Comparison of ENCODE assay signal across 18 cellular contexts in the genomic region with DNA sequence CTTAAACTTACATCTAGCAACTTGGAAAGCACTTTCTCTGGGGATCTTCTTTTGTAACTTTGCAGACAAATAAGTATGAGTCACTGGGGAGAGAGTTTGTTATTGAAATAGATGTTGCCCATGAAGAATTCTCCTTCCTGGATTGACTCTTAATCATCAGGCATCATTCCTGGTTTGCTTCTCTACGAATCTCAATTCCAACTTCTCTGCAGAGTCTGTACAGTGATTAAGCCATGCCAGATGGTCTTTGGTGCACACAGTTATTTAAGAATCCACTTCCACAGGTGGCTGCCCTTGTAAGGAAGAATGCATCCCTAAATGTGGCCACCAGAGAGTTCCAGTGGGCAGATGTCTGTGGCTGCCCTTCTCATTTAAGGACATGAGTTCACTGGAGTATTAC. TPM values are rescaled to one million over a fixed set of nuclear protein-coding genes. Genes with fewer than 3 reads are reported as not detected.
A peak's percentile ranks its signal among the peaks of the same experiment; 100 is the strongest.
DNase-seq lines count a peak whose midpoint lies in the region; ATAC-seq and TF ChIP-seq lines count a peak whose summit lies in the region.
"Had no signal": no experiment of that assay in that cellular context is flagged by ENCODE, and none has a peak within 500 bp of the region (broad histone marks: within the 10 kb centered on the region; RNA-seq: fewer than 3 reads in every experiment).

No MANE protein-coding gene starts in this region.

- TF ChIP-seq CTCF in choroid plexus epithelial cell (conservative IDR thresholded peaks at IDR 0.05; ENCODE audit: low read depth, low read length): no peak

- no peak for ATAC-seq in activated naive CD8-positive, alpha-beta T cell treated with anti-CD3 and anti-CD28 coated beads, Interleukin-2, amount 50 U/mL, for 24 hours
- ATAC-seq: activated CD8-positive, alpha-beta T cell treated with anti-CD3 and anti-CD28 coated beads for 36 hours; natural killer cell treated with Interleukin-12 subunit alpha and Interleukin-12 subunit beta and Interleukin-15 and Interleukin-18, amount 100 ng/mL, for 72 hours had no signal

- no peaks in the 10 kb centered on the region for H3K4me1 Mint-ChIP-seq in activated naive CD8-positive, alpha-beta T cell treated with anti-CD3 and anti-CD28 coated beads, Interleukin-2, amount 50 U/mL, for 24 hours

- DNase-seq in EH (ENCODE audit: low read depth) (peak; percentile 57), M059J (ENCODE audit: low read depth) (peak; percentile 26), choroid plexus epithelial cell (ENCODE audit: low read depth) (peak; percentile 45), myocyte (ENCODE audit: low read depth) (peak; percentile 96), iPS-NIHi7 (ENCODE audit: extremely low spot score) (no peak), T-helper 1 cell (no peak), C1 segment of cervical spinal cord (lab: John Stamatoyannopoulos, UW) (no peak)
- DNase-seq in activated naive CD8-positive, alpha-beta T cell treated with anti-CD3 and anti-CD28 coated beads, Interleukin-2, amount 50 U/mL, for 24 hours: no peak
- DNase-seq: activated CD8-positive, alpha-beta T cell treated with anti-CD3 and anti-CD28 coated beads for 36 hours; BE2C; colonic mucosa; DMS 273 treated with DMSO at 0.1 percent for 48 hours; Karpas-422; NCI-H146; NCI-H446 treated with DMSO at 0.1 percent for 48 hours had no signal

- H3K4me3 Mint-ChIP-seq in activated naive CD8-positive, alpha-beta T cell treated with anti-CD3 and anti-CD28 coated beads, Interleukin-2, amount 50 U/mL, for 24 hours: no peak overlapping the region
- H3K4me3 Mint-ChIP-seq: activated CD8-positive, alpha-beta T cell treated with anti-CD3 and anti-CD28 coated beads for 36 hours; natural killer cell treated with Interleukin-12 subunit alpha and Interleukin-12 subunit beta and Interleukin-15 and Interleukin-18, amount 100 ng/mL, for 72 hours had no signal

- H3K9me3 Mint-ChIP-seq in activated naive CD8-positive, alpha-beta T cell treated with anti-CD3 and anti-CD28 coated beads, Interleukin-2, amount 50 U/mL, for 24 hours: no peaks in the 10 kb centered on the region
- H3K9me3 Mint-ChIP-seq: activated CD8-positive, alpha-beta T cell treated with anti-CD3 and anti-CD28 coated beads for 36 hours; natural killer cell treated with Interleukin-12 subunit alpha and Interleukin-12 subunit beta and Interleukin-15 and Interleukin-18, amount 100 ng/mL, for 72 hours had no signal

- no peaks in the 10 kb centered on the region for H3K36me3 Mint-ChIP-seq in activated naive CD8-positive, alpha-beta T cell treated with anti-CD3 and anti-CD28 coated beads, Interleukin-2, amount 50 U/mL, for 24 hours (ENCODE audit: low read depth)
- H3K36me3 Mint-ChIP-seq: natural killer cell treated with Interleukin-12 subunit alpha and Interleukin-12 subunit beta and Interleukin-15 and Interleukin-18, amount 100 ng/mL, for 72 hours had no signal

- H3K27ac Mint-ChIP-seq in activated naive CD8-positive, alpha-beta T cell treated with anti-CD3 and anti-CD28 coated beads, Interleukin-2, amount 50 U/mL, for 24 hours: no peak overlapping the region
- H3K27ac Mint-ChIP-seq: activated CD8-positive, alpha-beta T cell treated with anti-CD3 and anti-CD28 coated beads for 36 hours; natural killer cell treated with Interleukin-12 subunit alpha and Interleukin-12 subunit beta and Interleukin-15 and Interleukin-18, amount 100 ng/mL, for 72 hours had no signal

- H3K27me3 Mint-ChIP-seq in activated naive CD8-positive, alpha-beta T cell treated with anti-CD3 and anti-CD28 coated beads, Interleukin-2, amount 50 U/mL, for 24 hours: no peaks in the 10 kb centered on the region

- no peak overlapping the region for H3K4me3 ChIP-seq in choroid plexus epithelial cell (ENCODE audit: low read depth, low read length)
- H3K4me3 ChIP-seq: colonic mucosa, lung had no signal

RNA-seq across cellular contexts. Expression of gene MYCT1, which starts 25.7 kb away (rescaled TPM):
- total RNA-seq in M059J (2014; rRNA removed; shearing (Covaris generic)): 0.32 and 0.37 TPM in 2 replicates
- total RNA-seq in myocyte: 0.21 TPM in 1 of 2 replicates, not detected in the other
- polyA plus RNA-seq in myocyte (2012): 0.05 TPM
- total RNA-seq: activated CD8-positive, alpha-beta T cell treated with anti-CD3 and anti-CD28 coated beads for 36 hours; epithelial cell of proximal tubule; natural killer cell treated with Interleukin-12 subunit alpha and Interleukin-12 subunit beta and Interleukin-15 and Interleukin-18, amount 100 ng/mL, for 72 hours had no signal

RNA-seq across cellular contexts. Expression of gene VIP, which starts 27.2 kb away (rescaled TPM):
- not detected in 2 replicates for total RNA-seq in M059J (2014; rRNA removed; shearing (Covaris generic))
- not detected in 2 replicates for total RNA-seq in myocyte
- polyA plus RNA-seq in myocyte (2012): not detected
- total RNA-seq: activated CD8-positive, alpha-beta T cell treated with anti-CD3 and anti-CD28 coated beads for 36 hours; epithelial cell of proximal tubule; natural killer cell treated with Interleukin-12 subunit alpha and Interleukin-12 subunit beta and Interleukin-15 and Interleukin-18, amount 100 ng/mL, for 72 hours had no signal

Comparison
In these comparisons a context has a peak if more than half of its experiments do, and no peak if none do; other contexts are left out.
1. DNase-seq: peak in EH (single experiment), M059J (single experiment), choroid plexus epithelial cell (single experiment) and myocyte (single experiment); none in iPS-NIHi7 (single experiment), activated naive CD8-positive, alpha-beta T cell treated with anti-CD3 and anti-CD28 coated beads, Interleukin-2, amount 50 U/mL, for 24 hours (single experiment), T-helper 1 cell (0 of 5) and C1 segment of cervical spinal cord (0 of 14).